ENCODE assay signal across 1 cellular context in genomic region chr5:59275170-59275536, GRCh38.
TF ChIP-seq lines count a peak whose summit lies in the region.

No MANE protein-coding gene starts in this region.

TF ChIP-seq in GM23338, 12 proteins besides CTCF, POLR2A, EP300 and RAD21 (continued from another document):
- TF ChIP-seq REST (IDR thresholded peaks at IDR 0.05; ENCODE audit: unreplicated experiment), result no peak
- no peak for TF ChIP-seq EZH2phosphoT487 (IDR thresholded peaks at IDR 0.05; ENCODE audit: unreplicated experiment)
